Comparison of ENCODE assay signal across 8 cellular contexts in genomic region chr6:133951881-133952814, GRCh38. TPM values are rescaled to one million over a fixed set of nuclear protein-coding genes. Genes with fewer than 3 reads are reported as not detected.
A peak's percentile ranks its signal among the peaks of the same experiment; 100 is the strongest.
DNase-seq lines count a peak whose midpoint lies in the region; ATAC-seq lines count a peak whose summit lies in the region.

No MANE protein-coding gene starts in this region.

- peak overlapping the region; percentile 71 to 98 (median 96) for H3K27ac ChIP-seq in BLaER1 treated with 17β-estradiol and CSF1 and Interleukin-3, amounts not matched to agents 10 nM and 100 nM
- peak overlapping the region; percentile 87 for H3K27ac ChIP-seq in mesenchymal stem cell (ENCODE audit: low read length, poor library complexity, severe bottlenecking)

- H4K8ac ChIP-seq in mesenchymal stem cell (ENCODE audit: low read length), result peak overlapping the region; percentile 95

- H3K4me3 ChIP-seq in BLaER1 treated with 17β-estradiol and CSF1 and Interleukin-3, amounts not matched to agents 10 nM and 100 nM, result peak overlapping the region; percentile 85 to 93 (median 89)
- H3K4me3 ChIP-seq in endocrine pancreas (ENCODE audit: control insufficient read depth, insufficient read depth, low read length), result peak overlapping the region; percentile 99
- peak overlapping the region; percentile 63 to 93 for H3K4me3 ChIP-seq in mesenchymal stem cell (ENCODE audit: insufficient read depth in 1 of 2, low read depth in 1 of 2, low read length in 2 of 2)

- peaks cover 0 to 37% (median 30%) of the 10 kb centered on the region in 11 experiments; a peak in 15 of 22 replicates for H4K20me1 ChIP-seq in BLaER1 treated with 17β-estradiol and CSF1 and Interleukin-3, amounts not matched to agents 10 nM and 100 nM

- H2BK15ac ChIP-seq in mesenchymal stem cell (ENCODE audit: low read depth, poor library complexity, severe bottlenecking), result peak overlapping the region; percentile 44

- H3K9me3 ChIP-seq in BLaER1 treated with 17β-estradiol and CSF1 and Interleukin-3, amounts not matched to agents 10 nM and 100 nM (replicated peaks in 1 of 11), result no peaks in the 10 kb centered on the region
- no peaks in the 10 kb centered on the region for H3K9me3 ChIP-seq in endocrine pancreas (ENCODE audit: control insufficient read depth, low read length)
- H3K9me3 ChIP-seq in mesenchymal stem cell (ENCODE audit: control insufficient read depth, low read length), result no peaks in the 10 kb centered on the region

- H3K4ac ChIP-seq in mesenchymal stem cell (ENCODE audit: low read depth in 1 of 2, low read length in 2 of 2), result peak overlapping the region; percentile 52 to 80

- H3K14ac ChIP-seq in mesenchymal stem cell (ENCODE audit: low read length in 2 of 2), result peak overlapping the region in 1 of 2 experiments; percentile 79

- under 1% methylated on average over 48 of the region's 65 CpGs for WGBS in mesenchymal stem cell

- peaks cover 26 to 42% (median 29%) of the 10 kb centered on the region in 10 experiments for H3K4me1 ChIP-seq in BLaER1 treated with 17β-estradiol and CSF1 and Interleukin-3, amounts not matched to agents 10 nM and 100 nM
- H3K4me1 ChIP-seq in endocrine pancreas (ENCODE audit: control insufficient read depth, insufficient read depth, low read length), result peaks cover 21% of the 10 kb centered on the region
- H3K4me1 ChIP-seq in mesenchymal stem cell (ENCODE audit: control insufficient read depth, insufficient read depth, low read depth, low read length), result peaks cover 1% of the 10 kb centered on the region

- peak overlapping the region; percentile 41 to 81 for H3K23ac ChIP-seq in mesenchymal stem cell (ENCODE audit: low read length in 2 of 2)

- DNase-seq in NCI-H82 (lab: John Stamatoyannopoulos, UW) (peak; percentile 81), mesenchymal stem cell (peak; percentile 87)
- peak; percentile 11 to 33 (median 23) for DNase-seq in activated CD8-positive, alpha-beta memory T cell treated with anti-CD3 and anti-CD28 coated beads for 48 hours (ENCODE audit: low read depth in 2 of 3, low spot score in 2 of 3)
- DNase-seq in stimulated activated CD8-positive, alpha-beta memory T cell treated with anti-CD3 and anti-CD28 coated beads, Interleukin-2, amount 100 ng/mL, for 48 hours (ENCODE audit: low read depth in 2 of 2), result peak; percentile 14 to 24

- peak overlapping the region; percentile 93 to 96 for H3K18ac ChIP-seq in mesenchymal stem cell (ENCODE audit: low read depth in 1 of 2, low read length in 2 of 2)

- peak overlapping the region; percentile 85 to 97 (median 94) for H3K9ac ChIP-seq in BLaER1 treated with 17β-estradiol and CSF1 and Interleukin-3, amounts not matched to agents 10 nM and 100 nM
- H3K9ac ChIP-seq in endocrine pancreas (ENCODE audit: control insufficient read depth, insufficient read depth, low read length) (peak overlapping the region; percentile 49), mesenchymal stem cell (ENCODE audit: low read length) (peak overlapping the region; percentile 92)

- no peaks in the 10 kb centered on the region for H3K36me3 ChIP-seq in BLaER1 treated with 17β-estradiol and CSF1 and Interleukin-3, amounts not matched to agents 10 nM and 100 nM
- H3K36me3 ChIP-seq in endocrine pancreas (ENCODE audit: control insufficient read depth, insufficient read depth, low read length) (no peaks in the 10 kb centered on the region), mesenchymal stem cell (ENCODE audit: control insufficient read depth in 1 of 2, insufficient read depth in 2 of 2, low read depth in 1 of 2, low read length in 2 of 2) (no peaks in the 10 kb centered on the region)

- H2AK5ac ChIP-seq in mesenchymal stem cell (ENCODE audit: low read length, severe bottlenecking), result no peak overlapping the region

- peaks cover 6% of the 10 kb centered on the region for H3K79me1 ChIP-seq in mesenchymal stem cell (replicated peaks; ENCODE audit: low read length, poor library complexity, severe bottlenecking)

- peak overlapping the region in 1 of 2 experiments; percentile 4 for H2BK12ac ChIP-seq in mesenchymal stem cell (ENCODE audit: low read length in 2 of 2)

- H3K4me2 ChIP-seq in BLaER1 treated with 17β-estradiol and CSF1 and Interleukin-3, amounts not matched to agents 10 nM and 100 nM, result peak overlapping the region; percentile 62 to 80 (median 79)
- H3K4me2 ChIP-seq in mesenchymal stem cell (ENCODE audit: low read length, poor library complexity, severe bottlenecking), result peak overlapping the region; percentile 54

- H4K91ac ChIP-seq in mesenchymal stem cell (ENCODE audit: low read length), result peak overlapping the region; percentile 93

- no peaks in the 10 kb centered on the region for H3K27me3 ChIP-seq in BLaER1 treated with 17β-estradiol and CSF1 and Interleukin-3, amounts not matched to agents 10 nM and 100 nM
- no peaks in the 10 kb centered on the region for H3K27me3 ChIP-seq in endocrine pancreas (ENCODE audit: control insufficient read depth, insufficient read depth, low read length)
- H3K27me3 ChIP-seq in mesenchymal stem cell (ENCODE audit: control insufficient read depth in 1 of 2, insufficient read depth in 1 of 2, low read length in 2 of 2), result no peaks in the 10 kb centered on the region

- H2AFZ ChIP-seq in mesenchymal stem cell (ENCODE audit: low read depth, low read length), result peak overlapping the region; percentile 30

- ATAC-seq in GM19023 (IDR thresholded peaks at IDR 0.05; ENCODE audit: unreplicated experiment) (peak; percentile 53), HG03175 (IDR thresholded peaks at IDR 0.05; ENCODE audit: unreplicated experiment) (peak; percentile 76)

- peak overlapping the region; percentile 29 for H2BK120ac ChIP-seq in mesenchymal stem cell (ENCODE audit: low read depth, low read length)

- H2BK5ac ChIP-seq in mesenchymal stem cell (ENCODE audit: low read depth, low read length, poor library complexity, severe bottlenecking), result peak overlapping the region; percentile 79

RNA-seq across cellular contexts. Expression of gene TBPL1, which starts 0.9 kb away (rescaled TPM):
- polyA plus RNA-seq in mesenchymal stem cell (2013, experiment 1 of 2), result 38.8 TPM
- polyA plus RNA-seq in mesenchymal stem cell (2013, experiment 2 of 2), result 40.4 TPM

Comparison
In these comparisons a context has a peak if more than half of its experiments do, and no peak if none do; other contexts are left out.
1. Peak in every context shown above with its lines: DNase-seq, ATAC-seq, H3K4me3 ChIP-seq and H3K27ac ChIP-seq.
2. DNase-seq: peak in every context shown above with its lines; median percentile 87 in mesenchymal stem cell; 81 in NCI-H82; 23 in activated CD8-positive, alpha-beta memory T cell treated with anti-CD3 and anti-CD28 coated beads for 48 hours; 19 in stimulated activated CD8-positive, alpha-beta memory T cell treated with anti-CD3 and anti-CD28 coated beads, Interleukin-2, amount 100 ng/mL, for 48 hours.